In genomic region chr19:30449191-30449590, GRCh38 we compare ENCODE assay signal across 25 cellular contexts.
A peak's percentile ranks its signal among the peaks of the same experiment; 100 is the strongest.
DNase-seq lines count a peak whose midpoint lies in the region; ATAC-seq and TF ChIP-seq lines count a peak whose summit lies in the region.
"Had no signal": no experiment of that assay in that cellular context is flagged by ENCODE, and none has a peak within 500 bp of the region (broad histone marks: within the 10 kb centered on the region; RNA-seq: fewer than 3 reads in every experiment).

No MANE protein-coding gene starts in this region.

- peak overlapping the region; percentile 10; the same call in 1 of the 2 replicates for H3K27ac Mint-ChIP-seq in WTC11
- peak overlapping the region; percentile 78 for H3K27ac Mint-ChIP-seq in glutamatergic neuron (ENCODE audit: unreplicated experiment)
- no peak overlapping the region for H3K27ac Mint-ChIP-seq in activated CD4-positive, alpha-beta memory T cell treated with anti-CD3 and anti-CD28 coated beads, Interleukin-2, amount 10 ng/mL, durations not matched to agents 7 days and 5 days
- H3K27ac Mint-ChIP-seq: activated naive CD4-positive, alpha-beta T cell treated with anti-CD3 and anti-CD28 coated beads, Interleukin-2, amount 10 ng/mL, durations not matched to agents 7 days and 5 days; activated T-helper 1 cell treated with anti-CD3 and anti-CD28 coated beads, Interleukin-12 subunit alpha, Interleukin-12 subunit beta, Interleukin-2, Interleukin-4 antibody, amounts not matched to agents 30 ng/mL and 10 ng/mL and 1 ng/mL, durations not matched to agents 14 hours and 24 hours and 36 hours; natural killer cell; T-helper 1 cell treated with Interleukin-12 subunit alpha and Interleukin-12 subunit beta and Interleukin-4 antibody, amounts not matched to agents 30 μg/mL and 1 μg/mL, for 36 hours had no signal

- H3K27me3 ChIP-seq in BLaER1, result no peaks in the 10 kb centered on the region
- H3K27me3 ChIP-seq: BE2C, heart left ventricle had no signal

- peak overlapping the region; percentile 82 for H3K4me2 ChIP-seq in BLaER1
- H3K4me2 ChIP-seq: A549 had no signal

- H3K27me3 Mint-ChIP-seq in WTC11 (ENCODE audit: low read depth), result no peaks in the 10 kb centered on the region
- H3K27me3 Mint-ChIP-seq in glutamatergic neuron (ENCODE audit: unreplicated experiment), result peaks cover 5% of the 10 kb centered on the region
- peaks cover 5% of the 10 kb centered on the region for H3K27me3 Mint-ChIP-seq in activated CD4-positive, alpha-beta memory T cell treated with anti-CD3 and anti-CD28 coated beads, Interleukin-2, amount 10 ng/mL, durations not matched to agents 7 days and 5 days
- H3K27me3 Mint-ChIP-seq: activated naive CD4-positive, alpha-beta T cell treated with anti-CD3 and anti-CD28 coated beads, Interleukin-2, amount 10 ng/mL, durations not matched to agents 7 days and 5 days had no signal

- H3K4me3 Mint-ChIP-seq in WTC11 (no peak overlapping the region), glutamatergic neuron (ENCODE audit: unreplicated experiment) (peak overlapping the region; percentile 32)
- H3K4me3 Mint-ChIP-seq in activated CD4-positive, alpha-beta memory T cell treated with anti-CD3 and anti-CD28 coated beads, Interleukin-2, amount 10 ng/mL, durations not matched to agents 7 days and 5 days, result no peak overlapping the region
- H3K4me3 Mint-ChIP-seq: activated naive CD4-positive, alpha-beta T cell treated with anti-CD3 and anti-CD28 coated beads, Interleukin-2, amount 10 ng/mL, durations not matched to agents 7 days and 5 days; activated T-helper 1 cell treated with anti-CD3 and anti-CD28 coated beads, Interleukin-12 subunit alpha, Interleukin-12 subunit beta, Interleukin-2, Interleukin-4 antibody, amounts not matched to agents 30 ng/mL and 10 ng/mL and 1 ng/mL, durations not matched to agents 14 hours and 24 hours and 36 hours; natural killer cell; T-helper 1 cell treated with Interleukin-12 subunit alpha and Interleukin-12 subunit beta and Interleukin-4 antibody, amounts not matched to agents 30 μg/mL and 1 μg/mL, for 36 hours had no signal

- H3K4me1 Mint-ChIP-seq in WTC11 (peaks cover 46% of the 10 kb centered on the region), glutamatergic neuron (ENCODE audit: low read depth, unreplicated experiment) (peaks cover 33% of the 10 kb centered on the region)
- no peaks in the 10 kb centered on the region for H3K4me1 Mint-ChIP-seq in activated CD4-positive, alpha-beta memory T cell treated with anti-CD3 and anti-CD28 coated beads, Interleukin-2, amount 10 ng/mL, durations not matched to agents 7 days and 5 days
- H3K4me1 Mint-ChIP-seq: activated naive CD4-positive, alpha-beta T cell treated with anti-CD3 and anti-CD28 coated beads, Interleukin-2, amount 10 ng/mL, durations not matched to agents 7 days and 5 days; natural killer cell had no signal

- H3K36me3 Mint-ChIP-seq in WTC11, result no peaks in the 10 kb centered on the region
- peaks cover 5% of the 10 kb centered on the region for H3K36me3 Mint-ChIP-seq in glutamatergic neuron (ENCODE audit: unreplicated experiment)
- no peaks in the 10 kb centered on the region for H3K36me3 Mint-ChIP-seq in activated CD4-positive, alpha-beta memory T cell treated with anti-CD3 and anti-CD28 coated beads, Interleukin-2, amount 10 ng/mL, durations not matched to agents 7 days and 5 days (ENCODE audit: low read depth)
- H3K36me3 Mint-ChIP-seq: activated naive CD4-positive, alpha-beta T cell treated with anti-CD3 and anti-CD28 coated beads, Interleukin-2, amount 10 ng/mL, durations not matched to agents 7 days and 5 days; natural killer cell had no signal

- 0 out of 2 replicates have a peak overlapping the region, but pooled peaks have one; percentile 5 for H3K9ac ChIP-seq in BLaER1

- no peaks in the 10 kb centered on the region for H4K20me1 ChIP-seq in BLaER1

- peaks cover 9% of the 10 kb centered on the region for H3K9me3 ChIP-seq in BLaER1
- H3K9me3 ChIP-seq: A549, BE2C, heart left ventricle had no signal

- CTCF ChIA-PET in WTC11 (lab: Charles Lee), result interaction anchor here (1.9 to 2.3 kb wide), 2 partner anchors 12 to 49 kb away, joined by 4 to 13 read pairs; no protein-coding TSS in a partner anchor
- CTCF ChIA-PET in activated CD4-positive, alpha-beta memory T cell treated with anti-CD3 and anti-CD28 coated beads, Interleukin-2, amount 10 ng/mL, durations not matched to agents 7 days and 5 days (lab: Charles Lee), result no interaction called here

- ATAC-seq in WTC11 (no peak), GM18498 (IDR thresholded peaks at IDR 0.05; ENCODE audit: unreplicated experiment) (no peak)
- ATAC-seq in activated CD4-positive, CD25-positive, alpha-beta regulatory T cell treated with anti-CD3 and anti-CD28 coated beads, Interleukin-2, amount 50 U/mL, for 24 hours, result no peak
- ATAC-seq: A549, K562, natural killer cell had no signal

- peaks cover 32% of the 10 kb centered on the region for H3K4me1 ChIP-seq in BLaER1
- H3K4me1 ChIP-seq: A549 had no signal

- no peaks in the 10 kb centered on the region for H3K36me3 ChIP-seq in BLaER1
- H3K36me3 ChIP-seq: cardiac muscle cell, heart left ventricle had no signal

- H3K27ac ChIP-seq in BLaER1, result peak overlapping the region; percentile 60
- H3K27ac ChIP-seq: A549, cardiac muscle cell had no signal

- H3K4me3 ChIP-seq in BLaER1, result no peak overlapping the region
- H3K4me3 ChIP-seq: A549, cardiac muscle cell, K562 had no signal

- no peak for TF ChIP-seq CTCF in WTC11 (IDR thresholded peaks at IDR 0.05)
- no peak for TF ChIP-seq CTCF in glutamatergic neuron (IDR thresholded peaks at IDR 0.05; ENCODE audit: partially characterized antibody, unreplicated experiment)

- H3K9me3 Mint-ChIP-seq in WTC11 (no peaks in the 10 kb centered on the region), glutamatergic neuron (ENCODE audit: unreplicated experiment) (peaks cover 6% of the 10 kb centered on the region)
- H3K9me3 Mint-ChIP-seq in activated CD4-positive, alpha-beta memory T cell treated with anti-CD3 and anti-CD28 coated beads, Interleukin-2, amount 10 ng/mL, durations not matched to agents 7 days and 5 days, result no peaks in the 10 kb centered on the region
- H3K9me3 Mint-ChIP-seq: activated T-helper 1 cell treated with anti-CD3 and anti-CD28 coated beads, Interleukin-12 subunit alpha, Interleukin-12 subunit beta, Interleukin-2, Interleukin-4 antibody, amounts not matched to agents 30 ng/mL and 10 ng/mL and 1 ng/mL, durations not matched to agents 14 hours and 24 hours and 36 hours; natural killer cell; T-helper 1 cell treated with Interleukin-12 subunit alpha and Interleukin-12 subunit beta and Interleukin-4 antibody, amounts not matched to agents 30 μg/mL and 1 μg/mL, for 36 hours had no signal

- DNase-seq in WTC11 (ENCODE audit: low spot score) (no peak), glutamatergic neuron (no peak), pons (ENCODE audit: low spot score) (peak; percentile 19), cerebellar nuclear complex (lab: John Stamatoyannopoulos, UW) (no peak)
- no peak for DNase-seq in activated CD4-positive, alpha-beta memory T cell treated with anti-CD3 and anti-CD28 coated beads, Interleukin-2, amount 10 ng/mL, durations not matched to agents 7 days and 5 days
- DNase-seq: activated CD4-positive, alpha-beta T cell treated with anti-CD3 and anti-CD28 coated beads for 4 hours; activated naive CD4-positive, alpha-beta T cell treated with anti-CD3 and anti-CD28 coated beads, Interleukin-2, amount 10 ng/mL, durations not matched to agents 7 days and 5 days; BE2C; COR-L47; heart left ventricle; left cardiac atrium; MM.1S; natural killer cell; NCI-H1436 treated with DMSO at 0.1 percent for 48 hours; NCI-H510A treated with DMSO at 0.1 percent for 48 hours; stimulated activated CD8-positive, alpha-beta memory T cell treated with anti-CD3 and anti-CD28 coated beads, Interleukin-4, amount 100 ng/mL, for 48 hours; stomach had no signal

- POLR2A ChIA-PET in WTC11 (lab: Charles Lee), result no interaction called here
- POLR2A ChIA-PET in activated CD4-positive, alpha-beta memory T cell treated with anti-CD3 and anti-CD28 coated beads, Interleukin-2, amount 10 ng/mL, durations not matched to agents 7 days and 5 days (lab: Charles Lee), result no interaction called here

TF ChIP-seq in WTC11, 78 proteins besides CTCF, POLR2A, EP300 and RAD21 (continues in another document):
- TF ChIP-seq JUN (CRISPR knock-in tag; IDR thresholded peaks at IDR 0.05) (no peak), E2F5 (CRISPR knock-in tag; IDR thresholded peaks at IDR 0.05) (no peak), KAT7 (CRISPR knock-in tag; IDR thresholded peaks at IDR 0.05; ENCODE audit: borderline replicate concordance) (no peak), MYBL2 (CRISPR knock-in tag; IDR thresholded peaks at IDR 0.05) (no peak), CREM (CRISPR knock-in tag; IDR thresholded peaks at IDR 0.05) (no peak), IRF2 (CRISPR knock-in tag; IDR thresholded peaks at IDR 0.05; ENCODE audit: borderline replicate concordance, low read depth) (no peak), TEAD1 (CRISPR knock-in tag; IDR thresholded peaks at IDR 0.05) (no peak), ZNF281 (CRISPR knock-in tag; IDR thresholded peaks at IDR 0.05) (no peak)
